ENCODE assay signal across 8 cellular contexts in genomic region chr15:55168350-55168974, GRCh38. TPM values are rescaled to one million over a fixed set of nuclear protein-coding genes. Genes with fewer than 3 reads are reported as not detected.
DNase-seq lines count a peak whose midpoint lies in the region; ATAC-seq, FAIRE-seq and TF ChIP-seq lines count a peak whose summit lies in the region.

No MANE protein-coding gene starts in this region.

- intact Hi-C loops in A673 (cut with micrococcal nuclease; ENCODE audit: unreplicated experiment): loop anchor here (10.0 kb wide), 1 partner anchor 1084 kb away; no protein-coding TSS in a partner anchor

- H3K27ac Mint-ChIP-seq in brain: peak overlapping the region in 1 of 5 experiments; percentile 3

- TF ChIP-seq CTCF in A673 (conservative IDR thresholded peaks at IDR 0.05; ENCODE audit: low read depth, low read length) (peak; percentile 89), brain (conservative IDR thresholded peaks at IDR 0.05) (peak; percentile 82 to 89)

- DNase-seq in A673 (ENCODE audit: low spot score) (peak; percentile 78), GM18507 (ENCODE audit: extremely low spot score, insufficient read length, low read depth) (peak; percentile 28), NCI-H2081 (lab: John Stamatoyannopoulos, UW) (peak; percentile 51 to 70), T1000 (lab: John Stamatoyannopoulos, UW) (peak; percentile 3), islet precursor cell (peak; percentile 85)
- DNase-seq in stimulated activated CD4-positive, alpha-beta T cell treated with anti-CD3 and anti-CD28 coated beads, Interleukin-2, amount 100 ng/mL, for 24 hours: peak; percentile 60 to 71

- H3K9me3 Mint-ChIP-seq in brain: no peaks in the 10 kb centered on the region

- H3K4me1 ChIP-seq in A673 (ENCODE audit: insufficient read depth, low read length, poor library complexity, severe bottlenecking): no peaks in the 10 kb centered on the region

- peak; percentile 85 for ATAC-seq in HG02973 (IDR thresholded peaks at IDR 0.05; ENCODE audit: unreplicated experiment)

- no peak overlapping the region for H3K27ac ChIP-seq in A673 (ENCODE audit: low read depth, low read length, poor library complexity, severe bottlenecking)

- no peaks in the 10 kb centered on the region for H3K36me3 Mint-ChIP-seq in brain

- CTCF ChIA-PET in A673 (lab: Charles Lee): no interaction called here

- no peaks in the 10 kb centered on the region for H3K9me3 ChIP-seq in A673 (ENCODE audit: low read depth, low read length, poor library complexity, severe bottlenecking)

- POLR2A ChIA-PET in A673 (lab: Charles Lee; ENCODE audit: low non-redundant PET): no interaction called here

- no peaks in the 10 kb centered on the region for H3K27me3 ChIP-seq in A673 (replicated peaks; ENCODE audit: insufficient read depth, low read depth, low read length, poor library complexity)

- H3K4me3 Mint-ChIP-seq in brain: no peak overlapping the region

- no peaks in the 10 kb centered on the region for H3K36me3 ChIP-seq in A673 (ENCODE audit: insufficient read depth, low read length, poor library complexity, severe bottlenecking)

- peak; percentile 80 for FAIRE-seq in GM18507 (lab: Jason Lieb, UNC)

- no peaks in the 10 kb centered on the region for H3K4me1 Mint-ChIP-seq in brain

- H3K27me3 Mint-ChIP-seq in brain: peaks cover 3% of the 10 kb centered on the region

- no peak overlapping the region for H3K4me3 ChIP-seq in A673 (ENCODE audit: low read depth, low read length, poor library complexity, severe bottlenecking)

- no TSS peak for BruUV-seq in A673 (replicated peaks; lab: Mats Ljungman, UMichigan)

RNA-seq across cellular contexts. Expression of gene RSL24D1, which starts 28.3 kb away (rescaled TPM):
- total RNA-seq in A673 (2021): 111 and 118 TPM in 2 replicates
- 29.3 TPM for polyA plus RNA-seq in brain (ENCODE audit: insufficient read depth, low read depth, low replicate concordance)

Comparison
In these comparisons a context has a peak if more than half of its experiments do, and no peak if none do; other contexts are left out.
1. DNase-seq: peak in every context shown above with its lines; median percentile 85 in islet precursor cell; 78 in A673; 66 in stimulated activated CD4-positive, alpha-beta T cell treated with anti-CD3 and anti-CD28 coated beads, Interleukin-2, amount 100 ng/mL, for 24 hours; 60 in NCI-H2081; 28 in GM18507; 3 in T1000.